In the genomic region with DNA sequence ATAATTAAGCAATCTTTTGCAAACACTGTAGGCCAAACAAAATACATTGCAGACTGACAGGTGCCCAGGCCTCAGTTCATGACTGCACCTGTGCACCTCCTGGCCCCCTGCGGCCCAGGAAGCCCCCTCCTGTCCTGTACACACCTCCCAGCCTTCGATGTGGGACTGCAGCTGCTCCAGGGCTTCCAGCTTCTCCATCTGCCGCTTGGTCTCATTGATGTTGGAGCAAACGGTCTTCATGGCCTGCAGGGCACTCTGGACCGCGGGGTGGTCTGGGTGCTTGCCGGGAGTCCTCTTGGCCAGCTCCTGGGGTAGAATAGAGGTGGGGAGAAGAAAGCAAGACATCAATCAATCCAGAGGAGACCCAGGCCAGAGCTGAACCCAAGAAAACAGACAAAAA, we compare ENCODE assay signal across 22 cellular contexts.
DNase-seq lines count a peak whose midpoint lies in the region; ATAC-seq, FAIRE-seq and TF ChIP-seq lines count a peak whose summit lies in the region.
"Had no signal": no experiment of that assay in that cellular context is flagged by ENCODE, and none has a peak within 500 bp of the region (broad histone marks: within the 10 kb centered on the region; RNA-seq: fewer than 3 reads in every experiment).

No MANE protein-coding gene starts in this region.

- POLR2A ChIA-PET in activated CD8-positive, alpha-beta T cell treated with anti-CD3 and anti-CD28 coated beads for 36 hours (lab: Charles Lee), result no interaction called here

- H3K4me3 ChIP-seq in dorsolateral prefrontal cortex, result no peak overlapping the region
- H3K4me3 ChIP-seq: uterus had no signal

- H3K27me3 Mint-ChIP-seq in T-helper 1 cell treated with Interleukin-12 subunit alpha and Interleukin-12 subunit beta and Interleukin-4 antibody, amounts not matched to agents 30 μg/mL and 1 μg/mL, for 36 hours (ENCODE audit: low read depth), result no peaks in the 10 kb centered on the region
- H3K27me3 Mint-ChIP-seq in activated CD8-positive, alpha-beta T cell treated with anti-CD3 and anti-CD28 coated beads for 36 hours, result no peaks in the 10 kb centered on the region

- H3K4me1 Mint-ChIP-seq in T-helper 1 cell treated with Interleukin-12 subunit alpha and Interleukin-12 subunit beta and Interleukin-4 antibody, amounts not matched to agents 30 μg/mL and 1 μg/mL, for 36 hours (ENCODE audit: low read depth), result peaks cover 46% of the 10 kb centered on the region
- H3K4me1 Mint-ChIP-seq in activated CD8-positive, alpha-beta T cell treated with anti-CD3 and anti-CD28 coated beads for 36 hours (ENCODE audit: low read depth), result peaks cover 48% of the 10 kb centered on the region
- peaks cover 78% of the 10 kb centered on the region for H3K4me1 Mint-ChIP-seq in stimulated activated effector memory CD8-positive, alpha-beta T cell treated with anti-CD3 and anti-CD28 coated beads, Interleukin-12 subunit alpha, Interleukin-12 subunit beta, amount 100 ng/mL, for 72 hours

- H3K36me3 Mint-ChIP-seq in T-helper 1 cell treated with Interleukin-12 subunit alpha and Interleukin-12 subunit beta and Interleukin-4 antibody, amounts not matched to agents 30 μg/mL and 1 μg/mL, for 36 hours (ENCODE audit: low read depth), result peaks cover 50% of the 10 kb centered on the region
- peaks cover 46% of the 10 kb centered on the region for H3K36me3 Mint-ChIP-seq in activated CD8-positive, alpha-beta T cell treated with anti-CD3 and anti-CD28 coated beads for 36 hours (ENCODE audit: low read depth)
- H3K36me3 Mint-ChIP-seq in stimulated activated effector memory CD8-positive, alpha-beta T cell treated with anti-CD3 and anti-CD28 coated beads, Interleukin-12 subunit alpha, Interleukin-12 subunit beta, amount 100 ng/mL, for 72 hours, result peaks cover 89% of the 10 kb centered on the region
- H3K36me3 Mint-ChIP-seq: mesothelial cell of epicardium had no signal

- no peaks in the 10 kb centered on the region for H3K27me3 ChIP-seq in dorsolateral prefrontal cortex
- H3K27me3 ChIP-seq: uterus had no signal

- H3K27ac Mint-ChIP-seq in T-helper 1 cell treated with Interleukin-12 subunit alpha and Interleukin-12 subunit beta and Interleukin-4 antibody, amounts not matched to agents 30 μg/mL and 1 μg/mL, for 36 hours, result peak overlapping the region; percentile 38
- peak overlapping the region; percentile 18 for H3K27ac Mint-ChIP-seq in activated CD8-positive, alpha-beta T cell treated with anti-CD3 and anti-CD28 coated beads for 36 hours
- peak overlapping the region; percentile 85 for H3K27ac Mint-ChIP-seq in stimulated activated effector memory CD8-positive, alpha-beta T cell treated with anti-CD3 and anti-CD28 coated beads, Interleukin-12 subunit alpha, Interleukin-12 subunit beta, amount 100 ng/mL, for 72 hours
- H3K27ac Mint-ChIP-seq: mesothelial cell of epicardium had no signal

- H3K9me3 Mint-ChIP-seq in T-helper 1 cell treated with Interleukin-12 subunit alpha and Interleukin-12 subunit beta and Interleukin-4 antibody, amounts not matched to agents 30 μg/mL and 1 μg/mL, for 36 hours, result no peaks in the 10 kb centered on the region
- no peaks in the 10 kb centered on the region for H3K9me3 Mint-ChIP-seq in activated CD8-positive, alpha-beta T cell treated with anti-CD3 and anti-CD28 coated beads for 36 hours
- H3K9me3 Mint-ChIP-seq in stimulated activated effector memory CD8-positive, alpha-beta T cell treated with anti-CD3 and anti-CD28 coated beads, Interleukin-12 subunit alpha, Interleukin-12 subunit beta, amount 100 ng/mL, for 72 hours, result no peaks in the 10 kb centered on the region
- H3K9me3 Mint-ChIP-seq: endodermal cell, mesothelial cell of epicardium, nephron progenitor cell had no signal

- H3K4me3 Mint-ChIP-seq in T-helper 1 cell treated with Interleukin-12 subunit alpha and Interleukin-12 subunit beta and Interleukin-4 antibody, amounts not matched to agents 30 μg/mL and 1 μg/mL, for 36 hours, result no peak overlapping the region
- H3K4me3 Mint-ChIP-seq in activated CD8-positive, alpha-beta T cell treated with anti-CD3 and anti-CD28 coated beads for 36 hours, result no peak overlapping the region
- H3K4me3 Mint-ChIP-seq in stimulated activated effector memory CD8-positive, alpha-beta T cell treated with anti-CD3 and anti-CD28 coated beads, Interleukin-12 subunit alpha, Interleukin-12 subunit beta, amount 100 ng/mL, for 72 hours, result no peak overlapping the region
- H3K4me3 Mint-ChIP-seq: endodermal cell, mesothelial cell of epicardium, nephron progenitor cell had no signal

- peak overlapping the region in 58 of 59 donors; percentile 30 to 100 (median 96) for H3K27ac ChIP-seq in dorsolateral prefrontal cortex
- H3K27ac ChIP-seq: 22Rv1, uterus had no signal

- intact Hi-C loops in activated CD8-positive, alpha-beta T cell treated with anti-CD3 and anti-CD28 coated beads for 36 hours (cut with micrococcal nuclease), result no loop called here
- intact Hi-C loops in dorsolateral prefrontal cortex (cut with DNase I), result no loop called here

- DNase-seq in T-helper 1 cell (no peak), dorsolateral prefrontal cortex (peak in 2 of 10 donors; percentile 38 to 40), foreskin melanocyte (no peak), H54 (ENCODE audit: insufficient read length, low spot score) (no peak)
- no peak for DNase-seq in activated CD8-positive, alpha-beta T cell treated with anti-CD3 and anti-CD28 coated beads for 36 hours
- no peak for DNase-seq in stimulated activated effector memory CD8-positive, alpha-beta T cell treated with anti-CD3 and anti-CD28 coated beads, Interleukin-12 subunit alpha, Interleukin-12 subunit beta, amount 100 ng/mL, for 72 hours (ENCODE audit: low spot score in 2 of 2)
- DNase-seq: amygdala; central memory CD4-positive, alpha-beta T cell; EL; endodermal cell; NCI-H1105; NCI-H524; nephron progenitor cell; uterus had no signal

- no peak for TF ChIP-seq POLR2A in H54 (IDR thresholded peaks at IDR 0.05; ENCODE audit: low read depth, low read length)

- CTCF ChIA-PET in activated CD8-positive, alpha-beta T cell treated with anti-CD3 and anti-CD28 coated beads for 36 hours (lab: Charles Lee), result interaction anchor here (1.2 to 3.5 kb wide), 2 partner anchors 12 to 30 kb away, joined by 3 to 12 read pairs; no protein-coding TSS in a partner anchor

- ATAC-seq in activated CD8-positive, alpha-beta T cell treated with anti-CD3 and anti-CD28 coated beads for 36 hours, result no peak
- no peak for ATAC-seq in stimulated activated effector memory CD8-positive, alpha-beta T cell treated with anti-CD3 and anti-CD28 coated beads, Interleukin-12 subunit alpha, Interleukin-12 subunit beta, amount 100 ng/mL, for 72 hours
- ATAC-seq in HG02763 (IDR thresholded peaks at IDR 0.05; ENCODE audit: unreplicated experiment), result no peak
- ATAC-seq: activated CD4-positive, CD25-positive, alpha-beta regulatory T cell treated with anti-CD3 and anti-CD28 coated beads, Interleukin-2, amount 50 U/mL, for 24 hours; HCT116; SK-N-SH treated with all-trans-retinoic acid at 6 μM for 48 hours had no signal

- TF ChIP-seq CTCF in activated CD8-positive, alpha-beta T cell treated with anti-CD3 and anti-CD28 coated beads for 36 hours (IDR thresholded peaks at IDR 0.05), result no peak
- TF ChIP-seq CTCF in dorsolateral prefrontal cortex (IDR thresholded peaks at IDR 0.05 in 54 of 56, conservative IDR thresholded peaks at IDR 0.05 in 2 of 56; ENCODE audit: low read depth in 1 of 56, partially characterized antibody in 56 of 56), result no peak

- no peak for FAIRE-seq in H54 (lab: Jason Lieb, UNC)
- FAIRE-seq: D721Med had no signal

Comparison
In these comparisons a context has a peak if more than half of its experiments do, and no peak if none do; other contexts are left out.
1. H3K27ac Mint-ChIP-seq: peak in every context shown above with its lines; median percentile 85 in stimulated activated effector memory CD8-positive, alpha-beta T cell treated with anti-CD3 and anti-CD28 coated beads, Interleukin-12 subunit alpha, Interleukin-12 subunit beta, amount 100 ng/mL, for 72 hours; 38 in T-helper 1 cell treated with Interleukin-12 subunit alpha and Interleukin-12 subunit beta and Interleukin-4 antibody, amounts not matched to agents 30 μg/mL and 1 μg/mL, for 36 hours; 18 in activated CD8-positive, alpha-beta T cell treated with anti-CD3 and anti-CD28 coated beads for 36 hours.